In genomic region chr22:25405854-25406509, GRCh38 we compare ENCODE assay signal across 8 cellular contexts.
DNase-seq lines count a peak whose midpoint lies in the region; TF ChIP-seq lines count a peak whose summit lies in the region.

No MANE protein-coding gene starts in this region.

- H3K79me2 ChIP-seq in SU-DHL-6 (ENCODE audit: insufficient read depth, low read length) = peaks cover 5% of the 10 kb centered on the region; the same call in 1 of the 2 replicates

- peak overlapping the region; percentile 85 for H3K4me2 ChIP-seq in SU-DHL-6 (ENCODE audit: low read depth, low read length, poor library complexity, severe bottlenecking)

- no peaks in the 10 kb centered on the region for H3K27me3 ChIP-seq in SU-DHL-6 (ENCODE audit: low read length)

- no peaks in the 10 kb centered on the region for H4K20me1 ChIP-seq in SU-DHL-6 (ENCODE audit: low read depth, low read length)

- H3K4me3 ChIP-seq in GM12865 (ENCODE audit: low read depth, low read length) (peak overlapping the region; percentile 82), SU-DHL-6 (ENCODE audit: insufficient read depth, low read length, poor library complexity, severe bottlenecking) (peak overlapping the region; percentile 72), fibroblast of the aortic adventitia (ENCODE audit: low read depth, low read length) (peak overlapping the region; percentile 75), retinal pigment epithelial cell (ENCODE audit: low read length) (peak overlapping the region; percentile 53)

- H3K9ac ChIP-seq in SU-DHL-6 (ENCODE audit: low read length) = peak overlapping the region; percentile 66

- H3K36me3 ChIP-seq in SU-DHL-6 (ENCODE audit: low read length) = no peaks in the 10 kb centered on the region

- H3K9me3 ChIP-seq in SU-DHL-6 (ENCODE audit: insufficient read depth, low read length) = no peaks in the 10 kb centered on the region

- H3K27ac ChIP-seq in SU-DHL-6 (ENCODE audit: low read depth, low read length) = no peak overlapping the region

- peak overlapping the region; percentile 98 for H2AFZ ChIP-seq in SU-DHL-6 (ENCODE audit: low read depth, low read length, severe bottlenecking)

- DNase-seq in GM12865 (ENCODE audit: low read depth) = no peak
- DNase-seq in fibroblast of the aortic adventitia (ENCODE audit: low read depth) = no peak
- no peak for DNase-seq in retinal pigment epithelial cell (ENCODE audit: low read depth)
- DNase-seq in NCI-H2107 treated with DMSO at 0.1 percent for 48 hours (lab: John Stamatoyannopoulos, UW; ENCODE audit: unreplicated experiment) = no peak
- DNase-seq in NCI-H345 (lab: John Stamatoyannopoulos, UW) = no peak
- no peak for DNase-seq in DMS53 treated with DMSO at 0.1 percent for 48 hours (lab: John Stamatoyannopoulos, UW; ENCODE audit: unreplicated experiment)
- no peak for DNase-seq in iPS-NIHi7 (ENCODE audit: extremely low spot score)

- TF ChIP-seq CTCF in GM12865 (IDR thresholded peaks at IDR 0.05; ENCODE audit: insufficient read depth, low read depth, low read length, missing control alignments) (no peak), SU-DHL-6 (IDR thresholded peaks at IDR 0.05; ENCODE audit: insufficient read depth, low read length, poor library complexity, severe bottlenecking) (no peak), fibroblast of the aortic adventitia (IDR thresholded peaks at IDR 0.05; ENCODE audit: insufficient read depth, low read length) (no peak), retinal pigment epithelial cell (conservative IDR thresholded peaks at IDR 0.05; ENCODE audit: low read depth, low read length) (no peak)

- H3F3A ChIP-seq in SU-DHL-6 (ENCODE audit: insufficient read depth) = no peaks in the 10 kb centered on the region

- no peaks in the 10 kb centered on the region for H3K9me2 ChIP-seq in SU-DHL-6 (replicated peaks; ENCODE audit: insufficient read depth, low read length)
